10 cellular contexts compared by ENCODE assay signal in the genomic region with DNA sequence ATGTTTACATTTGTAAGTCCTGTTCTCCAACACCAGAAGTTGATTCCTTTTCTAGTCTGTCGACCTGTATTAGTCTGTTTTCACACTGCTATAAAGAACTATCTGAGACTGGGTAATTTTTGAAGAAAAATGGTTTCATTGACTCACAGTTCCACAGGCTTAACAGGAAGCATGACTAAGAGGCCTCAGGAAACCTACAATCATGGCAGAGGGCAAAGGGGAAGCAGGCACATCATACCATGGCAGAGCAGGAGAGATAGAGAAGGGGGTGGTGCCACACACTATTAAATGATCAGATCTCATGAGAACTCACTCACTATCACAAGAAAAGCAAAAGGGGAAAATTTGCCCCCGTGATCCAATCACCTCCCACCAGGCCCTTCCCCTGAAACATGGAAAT.
DNase-seq lines count a peak whose midpoint lies in the region; TF ChIP-seq lines count a peak whose summit lies in the region.
"Had no signal": no experiment of that assay in that cellular context is flagged by ENCODE, and none has a peak within 500 bp of the region (broad histone marks: within the 10 kb centered on the region; RNA-seq: fewer than 3 reads in every experiment).

No MANE protein-coding gene starts in this region.

- DNase-seq in activated T-cell treated with anti-CD3 and anti-CD28 coated beads for 24 hours (ENCODE audit: low read depth) (peak; percentile 7), activated T-cell treated with anti-CD3 and anti-CD28 coated beads for 4 hours (no peak), NOMO-1 (lab: John Stamatoyannopoulos, UW; ENCODE audit: unreplicated experiment in 2 of 2) (peak; percentile 79 to 94), cardiac fibroblast (ENCODE audit: low read depth in 2 of 2) (peak; percentile 60 to 75), superior temporal gyrus (ENCODE audit: extremely low spot score) (no peak), NCI-H1105 treated with DMSO at 0.1 percent for 48 hours (lab: John Stamatoyannopoulos, UW) (no peak), esophagus squamous epithelium (lab: John Stamatoyannopoulos, UW) (no peak)
- DNase-seq: adrenal gland had no signal

- no peak for TF ChIP-seq POLR2A in esophagus squamous epithelium (IDR thresholded peaks at IDR 0.05)

- H3K36me3 ChIP-seq in skeletal muscle satellite cell (ENCODE audit: insufficient read depth, low read length): no peaks in the 10 kb centered on the region
- no peaks in the 10 kb centered on the region for H3K36me3 ChIP-seq in esophagus squamous epithelium

- H3K4me1 ChIP-seq in skeletal muscle satellite cell (ENCODE audit: control insufficient read depth, insufficient read depth, low read length) (peaks cover 19% of the 10 kb centered on the region), esophagus squamous epithelium (peaks cover 0 to 21% (median 7%) of the 10 kb centered on the region in 3 donors)

- peak overlapping the region in 1 of 4 donors; percentile 12 for H3K27ac ChIP-seq in esophagus squamous epithelium

- 30 to 42% methylated on average over 2 of the region's 2 CpGs for WGBS in esophagus squamous epithelium, 2 donors

- peak overlapping the region; percentile 1 for H3K4me2 ChIP-seq in skeletal muscle satellite cell (ENCODE audit: low read length)

- H3K9ac ChIP-seq in skeletal muscle satellite cell (ENCODE audit: low read depth, low read length): no peak overlapping the region

- intact Hi-C loops in esophagus squamous epithelium (cut with DNase I): no loop called here

- no peak overlapping the region for H3K4me3 ChIP-seq in cardiac fibroblast (replicated peaks in 1 of 2; ENCODE audit: low read depth in 2 of 2, low read length in 2 of 2)
- H3K4me3 ChIP-seq in skeletal muscle satellite cell (ENCODE audit: low read length): no peak overlapping the region
- H3K4me3 ChIP-seq in esophagus squamous epithelium: no peak overlapping the region
- H3K4me3 ChIP-seq: adrenal gland, GM12878 had no signal

- H3K27me3 ChIP-seq in skeletal muscle satellite cell (ENCODE audit: control insufficient read depth, insufficient read depth, low read length) (peaks cover 10% of the 10 kb centered on the region), esophagus squamous epithelium (no peaks in the 10 kb centered on the region)
- H3K27me3 ChIP-seq: adrenal gland had no signal

- TF ChIP-seq CTCF in cardiac fibroblast (IDR thresholded peaks at IDR 0.05; ENCODE audit: low read depth, low read length): no peak
- TF ChIP-seq CTCF in esophagus squamous epithelium (IDR thresholded peaks at IDR 0.05): no peak

- H3K9me3 ChIP-seq in skeletal muscle satellite cell (replicated peaks; ENCODE audit: low read length) (no peaks in the 10 kb centered on the region), esophagus squamous epithelium (no peaks in the 10 kb centered on the region)
- H3K9me3 ChIP-seq: adrenal gland had no signal

Comparison
In these comparisons a context has a peak if more than half of its experiments do, and no peak if none do; other contexts are left out.
1. DNase-seq: peak in activated T-cell treated with anti-CD3 and anti-CD28 coated beads for 24 hours (single experiment), NOMO-1 (2 of 2) and cardiac fibroblast (2 of 2); none in activated T-cell treated with anti-CD3 and anti-CD28 coated beads for 4 hours (single experiment), superior temporal gyrus (single experiment), NCI-H1105 treated with DMSO at 0.1 percent for 48 hours (single experiment) and esophagus squamous epithelium (single experiment).